ENCODE assay signal across 21 cellular contexts in genomic region chr18:25516747-25517498, GRCh38.
DNase-seq lines count a peak whose midpoint lies in the region; ATAC-seq and TF ChIP-seq lines count a peak whose summit lies in the region.
"Had no signal": no experiment of that assay in that cellular context is flagged by ENCODE, and none has a peak within 500 bp of the region (broad histone marks: within the 10 kb centered on the region; RNA-seq: fewer than 3 reads in every experiment).

No MANE protein-coding gene starts in this region.

- ATAC-seq in HG02759 (IDR thresholded peaks at IDR 0.05; ENCODE audit: unreplicated experiment) = no peak
- ATAC-seq in GM19324 (IDR thresholded peaks at IDR 0.05; ENCODE audit: low FRiP score, unreplicated experiment) = no peak
- ATAC-seq: activated naive CD8-positive, alpha-beta T cell treated with anti-CD3 and anti-CD28 coated beads, Interleukin-2, amount 50 U/mL, for 24 hours; Right ventricle myocardium inferior; T-helper 17 cell; upper lobe of right lung had no signal

- no peak overlapping the region for H2BK5ac ChIP-seq in mesendoderm (ENCODE audit: low read length)

- no peaks in the 10 kb centered on the region for H4K20me1 ChIP-seq in OCI-LY1 (ENCODE audit: insufficient read depth, low read length)

- H2BK15ac ChIP-seq in mesendoderm (replicated peaks; ENCODE audit: low read depth) = no peak overlapping the region

- H3K36me3 ChIP-seq in OCI-LY1 (ENCODE audit: insufficient read depth, low read length) = peaks cover 7% of the 10 kb centered on the region; the same call in 1 of the 2 replicates
- no peaks in the 10 kb centered on the region for H3K36me3 ChIP-seq in mesendoderm (ENCODE audit: control insufficient read depth, insufficient read depth, low read length)
- H3K36me3 ChIP-seq: left ventricle myocardium inferior, upper lobe of right lung, WERI-Rb-1 had no signal

- H3K4me3 ChIP-seq in OCI-LY1 (ENCODE audit: low read depth, low read length, poor library complexity, severe bottlenecking) (peak overlapping the region; percentile 67), mesendoderm (ENCODE audit: low read length) (no peak overlapping the region)
- H3K4me3 ChIP-seq: left ventricle myocardium inferior, upper lobe of right lung had no signal

- no peak overlapping the region for H3K23ac ChIP-seq in mesendoderm (ENCODE audit: low read length)

- TF ChIP-seq CTCF in OCI-LY1 (IDR thresholded peaks at IDR 0.05; ENCODE audit: low read length) = no peak

- no peak overlapping the region for H2AFZ ChIP-seq in OCI-LY1 (ENCODE audit: low read length)

- H3K27me3 ChIP-seq in OCI-LY1 (ENCODE audit: insufficient read depth, low read length) (no peaks in the 10 kb centered on the region), mesendoderm (ENCODE audit: insufficient read depth, low read length, poor library complexity) (no peaks in the 10 kb centered on the region)
- H3K27me3 ChIP-seq: upper lobe of right lung had no signal

- DNase-seq in NCI-H524 (lab: John Stamatoyannopoulos, UW) (peak; percentile 0 to 26), NCI-H524 treated with DMSO at 0.1 percent for 48 hours (lab: John Stamatoyannopoulos, UW) (no peak), mesendoderm (peak; percentile 14), SW 1271 (lab: John Stamatoyannopoulos, UW) (no peak), SHP77 treated with DMSO at 0.1 percent for 48 hours (lab: John Stamatoyannopoulos, UW) (no peak)
- DNase-seq: activated CD8-positive, alpha-beta memory T cell treated with anti-CD3 and anti-CD28 coated beads, Interleukin-2, amount 50 U/mL, for 4 hours; activated effector memory CD4-positive, alpha-beta T cell treated with anti-CD3 and anti-CD28 coated beads, Interleukin-2, amount 50 U/mL, for 16 hours; activated naive CD8-positive, alpha-beta T cell treated with anti-CD3 and anti-CD28 coated beads, Interleukin-2, amount 50 U/mL, for 24 hours; Calu3; cortex of kidney; immature natural killer cell; left ventricle myocardium inferior; NCI-H1436 treated with DMSO at 0.1 percent for 48 hours; NCI-H446; T-helper 17 cell; upper lobe of right lung; WERI-Rb-1 had no signal

- H2BK120ac ChIP-seq in mesendoderm (ENCODE audit: low read depth, low read length) = no peak overlapping the region

- peaks cover 9% of the 10 kb centered on the region; the same call in 1 of the 2 replicates for H3F3A ChIP-seq in OCI-LY1 (ENCODE audit: insufficient read depth, low read length)

- H3K9ac ChIP-seq in OCI-LY1 (ENCODE audit: low read length) = peak overlapping the region; percentile 92
- no peak overlapping the region for H3K9ac ChIP-seq in mesendoderm (ENCODE audit: low read length)

- H4K5ac ChIP-seq in mesendoderm (ENCODE audit: low read length) = no peak overlapping the region

- H3K18ac ChIP-seq in mesendoderm (ENCODE audit: low read length) = no peak overlapping the region

- H3K4me1 ChIP-seq in OCI-LY1 (ENCODE audit: insufficient read depth, low read length, severe bottlenecking) (peaks cover 99% of the 10 kb centered on the region), mesendoderm (ENCODE audit: control insufficient read depth, low read depth, low read length) (no peaks in the 10 kb centered on the region)
- H3K4me1 ChIP-seq: upper lobe of right lung had no signal

- H2AK5ac ChIP-seq in mesendoderm (ENCODE audit: low read length) = no peak overlapping the region

- WGBS in mesendoderm (ENCODE audit: extremely low coverage, insufficient coverage, low lambda C conversion rate) = 100% methylated on average over 1 of the region's 7 CpGs

- H4K8ac ChIP-seq in mesendoderm (ENCODE audit: low read depth, low read length) = no peak overlapping the region

- no peaks in the 10 kb centered on the region for H3K9me2 ChIP-seq in OCI-LY1 (ENCODE audit: low read depth, low read length)

- H3K9me3 ChIP-seq in OCI-LY1 (ENCODE audit: low read length) = no peaks in the 10 kb centered on the region
- H3K9me3 ChIP-seq: left ventricle myocardium inferior, upper lobe of right lung had no signal

- H3K4me2 ChIP-seq in OCI-LY1 (ENCODE audit: low read length) = peak overlapping the region; percentile 84
- H3K4me2 ChIP-seq in mesendoderm (ENCODE audit: low read length) = no peak overlapping the region

- H3K27ac ChIP-seq in OCI-LY1 (ENCODE audit: low read depth, low read length, poor library complexity, severe bottlenecking) = peak overlapping the region; percentile 99
- H3K27ac ChIP-seq in mesendoderm (ENCODE audit: low read depth, low read length) = no peak overlapping the region
- H3K27ac ChIP-seq: left ventricle myocardium inferior, upper lobe of right lung, WERI-Rb-1 had no signal

- no peaks in the 10 kb centered on the region for H3K79me1 ChIP-seq in mesendoderm (ENCODE audit: low read length)

- H3K4ac ChIP-seq in mesendoderm (ENCODE audit: low read depth, low read length) = no peak overlapping the region

- no peak overlapping the region for H3K56ac ChIP-seq in mesendoderm (ENCODE audit: low read length)

- H3K79me2 ChIP-seq in OCI-LY1 (ENCODE audit: insufficient read depth, low read length) = peaks cover 16% of the 10 kb centered on the region; the same call in 1 of the 2 replicates
- H3K79me2 ChIP-seq in mesendoderm (ENCODE audit: control insufficient read depth, insufficient read depth, low read length) = no peaks in the 10 kb centered on the region

Comparison
In these comparisons a context has a peak if more than half of its experiments do, and no peak if none do; other contexts are left out.
1. DNase-seq: peak in NCI-H524 (2 of 2) and mesendoderm (single experiment); none in NCI-H524 treated with DMSO at 0.1 percent for 48 hours (single experiment), SW 1271 (0 of 2) and SHP77 treated with DMSO at 0.1 percent for 48 hours (single experiment).